1 cellular context compared by ENCODE assay signal in genomic region chr14:34227834-34228662, GRCh38.
TF ChIP-seq lines count a peak whose summit lies in the region.

No MANE protein-coding gene starts in this region.

TF ChIP-seq in HEK293, 187 proteins besides CTCF, POLR2A, EP300 and RAD21 (continued from another document):
- TF ChIP-seq, protein P1, sequence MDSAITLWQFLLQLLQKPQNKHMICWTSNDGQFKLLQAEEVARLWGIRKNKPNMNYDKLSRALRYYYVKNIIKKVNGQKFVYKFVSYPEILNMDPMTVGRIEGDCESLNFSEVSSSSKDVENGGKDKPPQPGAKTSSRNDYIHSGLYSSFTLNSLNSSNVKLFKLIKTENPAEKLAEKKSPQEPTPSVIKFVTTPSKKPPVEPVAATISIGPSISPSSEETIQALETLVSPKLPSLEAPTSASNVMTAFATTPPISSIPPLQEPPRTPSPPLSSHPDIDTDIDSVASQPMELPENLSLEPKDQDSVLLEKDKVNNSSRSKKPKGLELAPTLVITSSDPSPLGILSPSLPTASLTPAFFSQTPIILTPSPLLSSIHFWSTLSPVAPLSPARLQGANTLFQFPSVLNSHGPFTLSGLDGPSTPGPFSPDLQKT (IDR thresholded peaks at IDR 0.05; ENCODE audit: borderline replicate concordance, low read depth, low read length): no peak
- TF ChIP-seq ZNF555 (tag by site-specific recombination; conservative IDR thresholded peaks at IDR 0.05) (no peak), ZNF214 (tag by site-specific recombination; IDR thresholded peaks at IDR 0.05; ENCODE audit: borderline replicate concordance) (no peak), ZNF155 (tag by site-specific recombination; IDR thresholded peaks at IDR 0.05) (no peak), ZNF2 (tag by site-specific recombination; IDR thresholded peaks at IDR 0.05) (0 out of 2 replicates have a peak, but pooled peaks have one; percentile 21)
